1 cellular context compared by ENCODE assay signal in the genomic region with DNA sequence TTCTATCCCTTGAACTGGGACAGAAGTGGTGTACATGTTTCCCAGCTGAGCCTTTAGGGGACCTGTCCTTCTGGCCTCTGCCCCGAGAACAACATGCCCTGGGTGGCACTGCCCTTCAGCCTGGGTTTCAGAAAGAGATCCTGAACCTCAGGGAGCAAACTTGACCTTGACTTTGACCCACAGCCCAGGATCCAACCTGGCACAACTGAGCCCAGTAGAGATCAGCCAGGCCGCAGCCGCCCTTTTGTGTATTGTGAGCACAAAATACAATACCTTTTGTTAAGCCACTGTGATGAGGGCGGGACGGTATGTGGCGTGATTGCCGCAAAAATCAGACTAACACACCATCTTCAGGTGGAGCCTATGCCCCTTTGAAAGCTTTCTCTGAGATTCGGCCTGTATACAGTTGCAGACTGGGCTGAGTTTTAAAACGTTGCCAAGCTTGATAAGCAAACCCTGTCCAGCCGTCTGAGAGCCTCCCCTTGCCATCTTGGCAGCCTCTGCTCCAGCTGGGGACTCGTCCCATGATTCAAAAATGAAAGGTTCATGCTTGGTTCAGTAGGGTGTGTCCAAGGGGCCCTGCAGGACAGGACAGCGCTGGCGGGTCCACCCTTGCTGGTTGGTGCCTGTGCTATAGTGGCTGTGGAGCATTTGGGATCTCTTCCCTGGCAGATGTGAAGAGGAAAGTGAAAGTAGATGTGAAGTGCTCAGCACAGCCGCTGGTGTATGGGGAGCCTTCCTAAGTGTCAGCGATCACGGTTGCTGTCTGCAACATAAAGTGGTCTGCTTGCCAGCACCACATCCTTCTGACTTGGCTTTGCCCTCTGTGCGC.
TF ChIP-seq lines count a peak whose summit lies in the region.

No MANE protein-coding gene starts in this region.

TF ChIP-seq in IMR-90, 13 proteins besides CTCF, POLR2A, EP300 and RAD21 (continued from another document):
- TF ChIP-seq, protein P1, sequence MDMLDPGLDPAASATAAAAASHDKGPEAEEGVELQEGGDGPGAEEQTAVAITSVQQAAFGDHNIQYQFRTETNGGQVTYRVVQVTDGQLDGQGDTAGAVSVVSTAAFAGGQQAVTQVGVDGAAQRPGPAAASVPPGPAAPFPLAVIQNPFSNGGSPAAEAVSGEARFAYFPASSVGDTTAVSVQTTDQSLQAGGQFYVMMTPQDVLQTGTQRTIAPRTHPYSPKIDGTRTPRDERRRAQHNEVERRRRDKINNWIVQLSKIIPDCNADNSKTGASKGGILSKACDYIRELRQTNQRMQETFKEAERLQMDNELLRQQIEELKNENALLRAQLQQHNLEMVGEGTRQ (IDR thresholded peaks at IDR 0.05; ENCODE audit: low read depth, low read length) = no peak
- TF ChIP-seq FOS (IDR thresholded peaks at IDR 0.05; ENCODE audit: low read depth, low read length) (no peak), CHD1 (IDR thresholded peaks at IDR 0.05; ENCODE audit: low read depth, low read length) (no peak), RCOR1 (IDR thresholded peaks at IDR 0.05; ENCODE audit: insufficient replicate concordance, low read length) (no peak)
